Comparison of ENCODE assay signal across 18 cellular contexts in the genomic region with DNA sequence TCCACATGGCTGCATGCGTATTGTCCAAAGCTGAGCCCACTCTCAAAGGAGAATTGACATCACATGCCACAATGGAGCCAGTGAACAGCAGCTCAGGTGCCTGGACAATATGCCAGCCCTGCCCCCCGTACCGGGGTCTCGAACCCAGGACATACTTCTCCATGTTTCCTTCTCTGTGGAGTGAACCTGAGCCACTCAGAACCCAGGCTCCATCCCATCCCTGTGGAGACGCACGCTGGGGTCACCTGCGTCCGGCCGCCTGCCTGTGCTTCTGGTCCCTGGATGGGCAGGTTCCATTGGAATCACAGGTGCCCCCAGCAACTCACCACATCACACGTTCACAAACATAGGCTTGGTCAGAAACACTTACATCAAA.
A peak's percentile ranks its signal among the peaks of the same experiment; 100 is the strongest.
DNase-seq lines count a peak whose midpoint lies in the region; ATAC-seq and TF ChIP-seq lines count a peak whose summit lies in the region.
"Had no signal": no experiment of that assay in that cellular context is flagged by ENCODE, and none has a peak within 500 bp of the region (broad histone marks: within the 10 kb centered on the region; RNA-seq: fewer than 3 reads in every experiment).

No MANE protein-coding gene starts in this region.

- peaks cover 30% of the 10 kb centered on the region for H3K4me1 Mint-ChIP-seq in activated naive CD8-positive, alpha-beta T cell treated with anti-CD3 and anti-CD28 coated beads, Interleukin-2, amount 10 ng/mL, durations not matched to agents 7 days and 5 days
- H3K4me1 Mint-ChIP-seq in activated naive CD8-positive, alpha-beta T cell treated with anti-CD3 and anti-CD28 coated beads, Interleukin-2, amount 50 U/mL, for 24 hours = peaks cover 31% of the 10 kb centered on the region
- H3K4me1 Mint-ChIP-seq in chondrocyte (ENCODE audit: low read depth) (peaks cover 27% of the 10 kb centered on the region), nephron progenitor cell (peaks cover 47% of the 10 kb centered on the region)
- peaks cover 28% of the 10 kb centered on the region for H3K4me1 Mint-ChIP-seq in activated CD4-positive, alpha-beta T cell treated with anti-CD3 and anti-CD28 coated beads, Interleukin-2, amount 10 ng/mL, durations not matched to agents 24 days and 14 days

- H3K36me3 Mint-ChIP-seq in activated naive CD8-positive, alpha-beta T cell treated with anti-CD3 and anti-CD28 coated beads, Interleukin-2, amount 10 ng/mL, durations not matched to agents 7 days and 5 days = peaks cover 8% of the 10 kb centered on the region
- no peaks in the 10 kb centered on the region for H3K36me3 Mint-ChIP-seq in activated naive CD8-positive, alpha-beta T cell treated with anti-CD3 and anti-CD28 coated beads, Interleukin-2, amount 50 U/mL, for 24 hours (ENCODE audit: low read depth)
- no peaks in the 10 kb centered on the region for H3K36me3 Mint-ChIP-seq in chondrocyte (ENCODE audit: low read depth)
- H3K36me3 Mint-ChIP-seq in nephron progenitor cell (ENCODE audit: low read depth) = peaks cover 8% of the 10 kb centered on the region
- H3K36me3 Mint-ChIP-seq in activated CD4-positive, alpha-beta T cell treated with anti-CD3 and anti-CD28 coated beads, Interleukin-2, amount 10 ng/mL, durations not matched to agents 24 days and 14 days (ENCODE audit: low read depth) = no peaks in the 10 kb centered on the region

- POLR2A ChIA-PET in activated naive CD8-positive, alpha-beta T cell treated with anti-CD3 and anti-CD28 coated beads, Interleukin-2, amount 10 ng/mL, durations not matched to agents 7 days and 5 days (lab: Charles Lee) = no interaction called here

- H3K9me3 ChIP-seq in spleen = no peaks in the 10 kb centered on the region
- H3K9me3 ChIP-seq: MG63 had no signal

- WGBS in spleen, 5 donors = 90 to 98% (median 96%) methylated on average over 9 to 10 of the region's 10 CpGs

- H3K9me3 Mint-ChIP-seq in activated naive CD8-positive, alpha-beta T cell treated with anti-CD3 and anti-CD28 coated beads, Interleukin-2, amount 10 ng/mL, durations not matched to agents 7 days and 5 days = no peaks in the 10 kb centered on the region
- H3K9me3 Mint-ChIP-seq in activated naive CD8-positive, alpha-beta T cell treated with anti-CD3 and anti-CD28 coated beads, Interleukin-2, amount 50 U/mL, for 24 hours = no peaks in the 10 kb centered on the region
- H3K9me3 Mint-ChIP-seq in chondrocyte (ENCODE audit: low read depth) = no peaks in the 10 kb centered on the region
- peaks cover 10% of the 10 kb centered on the region for H3K9me3 Mint-ChIP-seq in nephron progenitor cell
- H3K9me3 Mint-ChIP-seq in activated CD4-positive, alpha-beta T cell treated with anti-CD3 and anti-CD28 coated beads, Interleukin-2, amount 10 ng/mL, durations not matched to agents 24 days and 14 days = peaks cover 4% of the 10 kb centered on the region

- peaks cover 10 to 39% (median 24%) of the 10 kb centered on the region in 6 donors for H3K4me1 ChIP-seq in spleen

- no peak for TF ChIP-seq POLR2A in spleen (IDR thresholded peaks at IDR 0.05)

- H3K27ac Mint-ChIP-seq in activated naive CD8-positive, alpha-beta T cell treated with anti-CD3 and anti-CD28 coated beads, Interleukin-2, amount 10 ng/mL, durations not matched to agents 7 days and 5 days = peak overlapping the region; percentile 17
- no peak overlapping the region for H3K27ac Mint-ChIP-seq in activated naive CD8-positive, alpha-beta T cell treated with anti-CD3 and anti-CD28 coated beads, Interleukin-2, amount 50 U/mL, for 24 hours
- H3K27ac Mint-ChIP-seq in chondrocyte (ENCODE audit: unreplicated experiment) (no peak overlapping the region), nephron progenitor cell (no peak overlapping the region)
- no peak overlapping the region for H3K27ac Mint-ChIP-seq in activated CD4-positive, alpha-beta T cell treated with anti-CD3 and anti-CD28 coated beads, Interleukin-2, amount 10 ng/mL, durations not matched to agents 24 days and 14 days
- H3K27ac Mint-ChIP-seq: B cell had no signal

- H3K27me3 Mint-ChIP-seq in activated naive CD8-positive, alpha-beta T cell treated with anti-CD3 and anti-CD28 coated beads, Interleukin-2, amount 10 ng/mL, durations not matched to agents 7 days and 5 days = no peaks in the 10 kb centered on the region
- H3K27me3 Mint-ChIP-seq in activated naive CD8-positive, alpha-beta T cell treated with anti-CD3 and anti-CD28 coated beads, Interleukin-2, amount 50 U/mL, for 24 hours = peaks cover 2% of the 10 kb centered on the region
- H3K27me3 Mint-ChIP-seq in chondrocyte (ENCODE audit: low read depth) (peaks cover 2% of the 10 kb centered on the region), nephron progenitor cell (ENCODE audit: low read depth, poor library complexity) (peaks cover 4% of the 10 kb centered on the region)
- H3K27me3 Mint-ChIP-seq in activated CD4-positive, alpha-beta T cell treated with anti-CD3 and anti-CD28 coated beads, Interleukin-2, amount 10 ng/mL, durations not matched to agents 24 days and 14 days = peaks cover 2% of the 10 kb centered on the region
- H3K27me3 Mint-ChIP-seq: B cell had no signal

- no peak overlapping the region for H3K27ac ChIP-seq in spleen

- intact Hi-C loops in spleen (cut with DNase I; ENCODE audit: low total_unique reads) = no loop called here
- intact Hi-C loops in activated CD4-positive, alpha-beta T cell treated with anti-CD3 and anti-CD28 coated beads, Interleukin-2, amount 10 ng/mL, durations not matched to agents 24 days and 14 days (cut with micrococcal nuclease) = no loop called here

- no peak for ATAC-seq in activated naive CD8-positive, alpha-beta T cell treated with anti-CD3 and anti-CD28 coated beads, Interleukin-2, amount 10 ng/mL, durations not matched to agents 7 days and 5 days (ENCODE audit: low read depth)
- ATAC-seq in activated naive CD8-positive, alpha-beta T cell treated with anti-CD3 and anti-CD28 coated beads, Interleukin-2, amount 50 U/mL, for 24 hours = no peak

- peak overlapping the region; percentile 12 for H3K4me3 Mint-ChIP-seq in activated naive CD8-positive, alpha-beta T cell treated with anti-CD3 and anti-CD28 coated beads, Interleukin-2, amount 10 ng/mL, durations not matched to agents 7 days and 5 days
- H3K4me3 Mint-ChIP-seq in activated naive CD8-positive, alpha-beta T cell treated with anti-CD3 and anti-CD28 coated beads, Interleukin-2, amount 50 U/mL, for 24 hours = no peak overlapping the region
- H3K4me3 Mint-ChIP-seq in chondrocyte (ENCODE audit: unreplicated experiment) = no peak overlapping the region
- H3K4me3 Mint-ChIP-seq in nephron progenitor cell = peak overlapping the region; percentile 35
- H3K4me3 Mint-ChIP-seq in activated CD4-positive, alpha-beta T cell treated with anti-CD3 and anti-CD28 coated beads, Interleukin-2, amount 10 ng/mL, durations not matched to agents 24 days and 14 days = no peak overlapping the region
- H3K4me3 Mint-ChIP-seq: B cell had no signal

- no peak for DNase-seq in activated naive CD8-positive, alpha-beta T cell treated with anti-CD3 and anti-CD28 coated beads, Interleukin-2, amount 10 ng/mL, durations not matched to agents 7 days and 5 days
- no peak for DNase-seq in activated naive CD8-positive, alpha-beta T cell treated with anti-CD3 and anti-CD28 coated beads, Interleukin-2, amount 50 U/mL, for 24 hours
- DNase-seq in chondrocyte (ENCODE audit: low spot score) = peak; percentile 69
- DNase-seq in nephron progenitor cell = no peak
- DNase-seq in spleen = peak; percentile 69
- DNase-seq in SIG-M5 (lab: John Stamatoyannopoulos, UW) = no peak
- DNase-seq in NCI-H1048 (lab: John Stamatoyannopoulos, UW) = no peak
- DNase-seq in activated CD4-positive, alpha-beta T cell treated with anti-CD3 and anti-CD28 coated beads, Interleukin-2, amount 10 ng/mL, durations not matched to agents 24 days and 14 days = no peak
- DNase-seq: DMS79 treated with DMSO at 0.1 percent for 48 hours, H7, MG63, NCI-H1417 treated with DMSO at 0.1 percent for 48 hours, NCI-H187, NCI-H446 treated with DMSO at 0.1 percent for 48 hours, NCI-H526 treated with DMSO at 0.1 percent for 48 hours, OCI-M1, Right ventricle myocardium superior had no signal

- H3K4me3 ChIP-seq in spleen = no peak overlapping the region
- H3K4me3 ChIP-seq: MG63 had no signal

- H3K36me3 ChIP-seq in spleen = no peaks in the 10 kb centered on the region
- H3K36me3 ChIP-seq: MG63 had no signal

- TF ChIP-seq CTCF in chondrocyte (IDR thresholded peaks at IDR 0.05) = no peak
- no peak for TF ChIP-seq CTCF in nephron progenitor cell (IDR thresholded peaks at IDR 0.05)
- TF ChIP-seq CTCF in spleen (IDR thresholded peaks at IDR 0.05 in 8 of 11, conservative IDR thresholded peaks at IDR 0.05 in 3 of 11) = no peak

- H3K27me3 ChIP-seq in spleen (replicated peaks in 1 of 7) = no peaks in the 10 kb centered on the region
- H3K27me3 ChIP-seq: MG63 had no signal

Comparison
In these comparisons a context has a peak if more than half of its experiments do, and no peak if none do; other contexts are left out.
1. H3K4me3 Mint-ChIP-seq: peak in activated naive CD8-positive, alpha-beta T cell treated with anti-CD3 and anti-CD28 coated beads, Interleukin-2, amount 10 ng/mL, durations not matched to agents 7 days and 5 days (single experiment) and nephron progenitor cell (single experiment); none in activated naive CD8-positive, alpha-beta T cell treated with anti-CD3 and anti-CD28 coated beads, Interleukin-2, amount 50 U/mL, for 24 hours (single experiment), chondrocyte (single experiment) and activated CD4-positive, alpha-beta T cell treated with anti-CD3 and anti-CD28 coated beads, Interleukin-2, amount 10 ng/mL, durations not matched to agents 24 days and 14 days (single experiment).
2. DNase-seq: peak in chondrocyte (single experiment) and spleen (single experiment); none in activated naive CD8-positive, alpha-beta T cell treated with anti-CD3 and anti-CD28 coated beads, Interleukin-2, amount 10 ng/mL, durations not matched to agents 7 days and 5 days (single experiment), activated naive CD8-positive, alpha-beta T cell treated with anti-CD3 and anti-CD28 coated beads, Interleukin-2, amount 50 U/mL, for 24 hours (single experiment), nephron progenitor cell (single experiment), SIG-M5 (single experiment), NCI-H1048 (single experiment) and activated CD4-positive, alpha-beta T cell treated with anti-CD3 and anti-CD28 coated beads, Interleukin-2, amount 10 ng/mL, durations not matched to agents 24 days and 14 days (single experiment).